ENCODE assay signal across 9 cellular contexts in genomic region chr4:157045507-157046127, GRCh38. TPM values are rescaled to one million over a fixed set of nuclear protein-coding genes. Genes with fewer than 3 reads are reported as not detected.
A peak's percentile ranks its signal among the peaks of the same experiment; 100 is the strongest.
DNase-seq lines count a peak whose midpoint lies in the region; ATAC-seq and TF ChIP-seq lines count a peak whose summit lies in the region.
"Had no signal": no experiment of that assay in that cellular context is flagged by ENCODE, and none has a peak within 500 bp of the region (broad histone marks: within the 10 kb centered on the region; RNA-seq: fewer than 3 reads in every experiment).

No MANE protein-coding gene starts in this region.

- in situ Hi-C loops in KBM-7 (cut with MboI; ENCODE audit: low pct_unique_long_range_greater_than_20kb, low sequenced_read_pairs) = no loop called here
- in situ Hi-C loops in SK-MEL-5 (cut with HindIII; ENCODE audit: low pct_unique_long_range_greater_than_20kb, low sequenced_read_pairs) = no loop called here

- no peak overlapping the region for H3K4me3 Mint-ChIP-seq in activated T-helper 17 cell treated with anti-CD3 and anti-CD28 coated beads, Interleukin-2, amount 50 U/mL, for 72 hours

- no peaks in the 10 kb centered on the region for H3K27me3 Mint-ChIP-seq in activated T-helper 17 cell treated with anti-CD3 and anti-CD28 coated beads, Interleukin-2, amount 50 U/mL, for 72 hours

- H3K27ac Mint-ChIP-seq in activated T-helper 17 cell treated with anti-CD3 and anti-CD28 coated beads, Interleukin-2, amount 50 U/mL, for 72 hours = no peak overlapping the region

- H3K36me3 Mint-ChIP-seq in activated T-helper 17 cell treated with anti-CD3 and anti-CD28 coated beads, Interleukin-2, amount 50 U/mL, for 72 hours (ENCODE audit: low read depth) = no peaks in the 10 kb centered on the region

- no peaks in the 10 kb centered on the region for H3K9me3 ChIP-seq in prostate gland

- no peaks in the 10 kb centered on the region for H3K36me3 ChIP-seq in prostate gland

- H3K9me3 Mint-ChIP-seq in activated T-helper 17 cell treated with anti-CD3 and anti-CD28 coated beads, Interleukin-2, amount 50 U/mL, for 72 hours = peaks cover 4% of the 10 kb centered on the region

- TF ChIP-seq POLR2A in prostate gland (IDR thresholded peaks at IDR 0.05) = no peak

- no peaks in the 10 kb centered on the region for H3K27me3 ChIP-seq in prostate gland (replicated peaks; ENCODE audit: insufficient read depth)

- H3K4me1 Mint-ChIP-seq in activated T-helper 17 cell treated with anti-CD3 and anti-CD28 coated beads, Interleukin-2, amount 50 U/mL, for 72 hours = no peaks in the 10 kb centered on the region

- 28% methylated on average over 2 of the region's 2 CpGs for WGBS in prostate gland

- H3K4me3 ChIP-seq in fibroblast of villous mesenchyme (ENCODE audit: low read depth, low read length) (no peak overlapping the region), prostate gland (no peak overlapping the region)

- ATAC-seq in GM21528 (IDR thresholded peaks at IDR 0.05; ENCODE audit: low FRiP score, unreplicated experiment) = peak; percentile 57
- ATAC-seq in GM21515 (IDR thresholded peaks at IDR 0.05; ENCODE audit: unreplicated experiment) = no peak
- ATAC-seq in activated T-helper 17 cell treated with anti-CD3 and anti-CD28 coated beads, Interleukin-2, amount 50 U/mL, for 72 hours (replicated peaks) = no peak

- no peak overlapping the region for H3K27ac ChIP-seq in prostate gland

- intact Hi-C loops in prostate gland (cut with DNase I) = loop anchor here (2.0 to 10.0 kb wide), 4 partner anchors 75 to 561 kb away; partner anchors contain the start of gene PDGFC

- no peaks in the 10 kb centered on the region for H3K4me1 ChIP-seq in prostate gland (replicated peaks)

- peak; percentile 96 for TF ChIP-seq CTCF in fibroblast of villous mesenchyme (IDR thresholded peaks at IDR 0.05; ENCODE audit: insufficient read depth, low read depth, low read length)
- peak in 3 of 4 experiments; percentile 62 to 80 (median 72) for TF ChIP-seq CTCF in prostate gland (IDR thresholded peaks at IDR 0.05)

- DNase-seq in ELR (ENCODE audit: low read depth) (peak; percentile 79), KBM-7 (peak; percentile 66), SK-MEL-5 (ENCODE audit: low read depth, low spot score) (peak; percentile 71), fibroblast of villous mesenchyme (ENCODE audit: low read depth) (peak; percentile 75), prostate gland (ENCODE audit: low spot score) (peak; percentile 22)

RNA-seq across cellular contexts. Expression of gene GLRB, which starts 30.3 kb away (rescaled TPM):
- total RNA-seq in SK-MEL-5 (2014; rRNA removed; shearing (Covaris generic)) = 0.08 and 0.24 TPM in 2 replicates
- polyA plus RNA-seq in SK-MEL-5 (2015; cell fraction: cytosol; rRNA removed) = 0.53 and 0.95 TPM in 2 replicates
- polyA plus RNA-seq in SK-MEL-5 (2015; cell fraction: nucleus; rRNA removed) = not detected in 2 replicates
- total RNA-seq in fibroblast of villous mesenchyme = 6.8 and 16.4 TPM in 2 replicates
- 10 to 100 TPM in 1 of 2 donors, 1 to 10 TPM in 1; 2.6 to 12.7 TPM for total RNA-seq in prostate gland
- total RNA-seq in activated T-helper 17 cell treated with anti-CD3 and anti-CD28 coated beads, Interleukin-2, amount 50 U/mL, for 72 hours = not detected
- total RNA-seq: activated CD8-positive, alpha-beta memory T cell treated with anti-CD3 and anti-CD28 coated beads for 36 hours had no signal

Comparison
In these comparisons a context has a peak if more than half of its experiments do, and no peak if none do; other contexts are left out.
1. DNase-seq: peak in every context shown above with its lines; median percentile 79 in ELR; 75 in fibroblast of villous mesenchyme; 71 in SK-MEL-5; 66 in KBM-7; 22 in prostate gland.